ENCODE assay signal across 12 cellular contexts in genomic region chr20:58864346-58864745, GRCh38. TPM values are rescaled to one million over a fixed set of nuclear protein-coding genes. Genes with fewer than 3 reads are reported as not detected.
DNase-seq lines count a peak whose midpoint lies in the region; ATAC-seq, FAIRE-seq and TF ChIP-seq lines count a peak whose summit lies in the region.
"Had no signal": no experiment of that assay in that cellular context is flagged by ENCODE, and none has a peak within 500 bp of the region (broad histone marks: within the 10 kb centered on the region; RNA-seq: fewer than 3 reads in every experiment).

No MANE protein-coding gene starts in this region.

- no peaks in the 10 kb centered on the region for H3K9me3 ChIP-seq in T-helper 17 cell (ENCODE audit: control insufficient read depth, low read length, poor library complexity, severe bottlenecking)
- H3K9me3 ChIP-seq: prostate gland had no signal

- H3K4me3 Mint-ChIP-seq in T-helper 17 cell: no peak overlapping the region
- no peak overlapping the region for H3K4me3 Mint-ChIP-seq in naive thymus-derived CD8-positive, alpha-beta T cell
- H3K4me3 Mint-ChIP-seq: activated naive CD4-positive, alpha-beta T cell treated with anti-CD3 and anti-CD28 coated beads, Interleukin-2, amount 50 U/mL, for 24 hours had no signal

- no peak for TF ChIP-seq POLR2A in H54 (IDR thresholded peaks at IDR 0.05; ENCODE audit: low read depth, low read length)

- H3K27me3 Mint-ChIP-seq in T-helper 17 cell: peaks cover 48% of the 10 kb centered on the region
- peaks cover 8 to 28% (median 19%) of the 10 kb centered on the region in 5 donors for H3K27me3 Mint-ChIP-seq in naive thymus-derived CD8-positive, alpha-beta T cell

- peak; percentile 92 for FAIRE-seq in HTR-8/SVneo (lab: Jason Lieb, UNC)
- no peak for FAIRE-seq in H54 (lab: Jason Lieb, UNC)

- no peaks in the 10 kb centered on the region for H3K9me3 Mint-ChIP-seq in naive thymus-derived CD8-positive, alpha-beta T cell
- H3K9me3 Mint-ChIP-seq: activated naive CD4-positive, alpha-beta T cell treated with anti-CD3 and anti-CD28 coated beads, Interleukin-2, amount 50 U/mL, for 24 hours had no signal

- POLR2A ChIA-PET in naive thymus-derived CD8-positive, alpha-beta T cell (lab: Charles Lee): interaction anchor here (0.7 kb wide), 1 partner anchor 360 kb away, joined by 6 read pairs; no protein-coding TSS in a partner anchor

- ATAC-seq in T-helper 17 cell: peak; percentile 35
- peak; percentile 45 to 56 for ATAC-seq in naive thymus-derived CD8-positive, alpha-beta T cell
- no peak for ATAC-seq in HG02623 (IDR thresholded peaks at IDR 0.05; ENCODE audit: unreplicated experiment)

- H3K4me1 Mint-ChIP-seq in T-helper 17 cell: no peaks in the 10 kb centered on the region
- H3K4me1 Mint-ChIP-seq in naive thymus-derived CD8-positive, alpha-beta T cell: no peaks in the 10 kb centered on the region

- H3K36me3 Mint-ChIP-seq in T-helper 17 cell (ENCODE audit: low read depth): no peaks in the 10 kb centered on the region
- H3K36me3 Mint-ChIP-seq in naive thymus-derived CD8-positive, alpha-beta T cell: peaks cover 0 to 5% (median 5%) of the 10 kb centered on the region in 3 donors
- H3K36me3 Mint-ChIP-seq: activated naive CD4-positive, alpha-beta T cell treated with anti-CD3 and anti-CD28 coated beads, Interleukin-2, amount 50 U/mL, for 24 hours had no signal

- DNase-seq in SHP77 (lab: John Stamatoyannopoulos, UW): peak; percentile 32 to 40
- DNase-seq in SHP77 treated with DMSO at 0.1 percent for 48 hours (lab: John Stamatoyannopoulos, UW): no peak
- DNase-seq in HTR-8/SVneo (ENCODE audit: insufficient read length, low spot score): no peak
- DNase-seq in T-helper 17 cell: no peak
- peak in 1 of 10 donors; percentile 35 for DNase-seq in naive thymus-derived CD8-positive, alpha-beta T cell
- no peak for DNase-seq in H54 (ENCODE audit: insufficient read length, low spot score)
- no peak for DNase-seq in cortex of kidney (lab: John Stamatoyannopoulos, UW)
- DNase-seq: NCI-H2029 treated with DMSO at 0.1 percent for 48 hours had no signal

- no peak overlapping the region for H3K27ac Mint-ChIP-seq in T-helper 17 cell
- H3K27ac Mint-ChIP-seq in naive thymus-derived CD8-positive, alpha-beta T cell: no peak overlapping the region
- H3K27ac Mint-ChIP-seq: activated naive CD4-positive, alpha-beta T cell treated with anti-CD3 and anti-CD28 coated beads, Interleukin-2, amount 50 U/mL, for 24 hours had no signal

RNA-seq across cellular contexts. Expression of gene GNAS, which starts 11.8 kb away (rescaled TPM):
- 1,000 to 10,000 TPM in 1 of 2 donors, 100 to 1,000 TPM in 1; 755 to 1,096 TPM for total RNA-seq in T-helper 17 cell
- 100 to 1,000 TPM; 695 to 756 TPM for total RNA-seq in naive thymus-derived CD8-positive, alpha-beta T cell
- polyA plus RNA-seq in naive thymus-derived CD8-positive, alpha-beta T cell: 100 to 1,000 TPM; 155 to 247 (median 169) TPM

RNA-seq across cellular contexts. Expression of gene GNAS-AS1, which starts 13.6 kb away (rescaled TPM):
- under 1 TPM in 1 of 2 donors, not detected in 1; 0.72 TPM for total RNA-seq in T-helper 17 cell
- 1 to 10 TPM; 1.3 TPM for total RNA-seq in naive thymus-derived CD8-positive, alpha-beta T cell
- polyA plus RNA-seq in naive thymus-derived CD8-positive, alpha-beta T cell: under 1 TPM in 1 of 3 donors, not detected in 2; 0.14 TPM
- total RNA-seq: lung microvascular endothelial cell had no signal

Comparison
In these comparisons a context has a peak if more than half of its experiments do, and no peak if none do; other contexts are left out.
1. DNase-seq: peak in SHP77 (2 of 2); none in SHP77 treated with DMSO at 0.1 percent for 48 hours (single experiment), HTR-8/SVneo (single experiment), T-helper 17 cell (0 of 3), H54 (single experiment) and cortex of kidney (single experiment).